23 cellular contexts compared by ENCODE assay signal in the genomic region with DNA sequence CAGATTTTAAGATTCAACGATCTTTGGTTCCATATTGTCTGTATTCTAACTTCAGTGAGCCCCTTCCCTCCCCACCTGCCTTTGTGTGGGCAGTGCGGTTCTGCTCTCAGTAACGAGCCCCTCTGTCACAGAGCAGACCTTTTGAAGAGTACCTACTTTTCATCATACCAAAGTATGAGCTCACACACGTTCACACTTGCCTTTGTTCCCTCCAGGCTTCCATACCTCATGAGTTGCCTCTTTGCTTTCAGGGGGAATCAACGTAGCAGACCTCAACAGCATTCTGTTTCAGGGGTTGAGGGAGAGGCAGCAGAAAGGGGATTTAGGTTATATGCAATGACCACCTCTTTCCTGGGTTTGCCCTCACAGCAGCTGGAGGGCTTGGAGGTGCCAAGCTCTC.
"Had no signal": no experiment of that assay in that cellular context is flagged by ENCODE, and none has a peak within 500 bp of the region (broad histone marks: within the 10 kb centered on the region; RNA-seq: fewer than 3 reads in every experiment).

No MANE protein-coding gene starts in this region.

- H3K4me3 ChIP-seq: adrenal gland, Peyer's patch, SJSA1 had no signal

- H3K27me3 ChIP-seq: adrenal gland, Peyer's patch, SJSA1 had no signal

- H3K9ac ChIP-seq: KMS-11 had no signal

- H3K27ac ChIP-seq: adrenal gland, KMS-11, Peyer's patch, RWPE1, SJSA1 had no signal

- H3K4me2 ChIP-seq: KMS-11 had no signal

- DNase-seq: activated CD4-positive, alpha-beta T cell treated with anti-CD3 and anti-CD28 coated beads for 4 hours; activated CD8-positive, alpha-beta memory T cell treated with anti-CD3 and anti-CD28 coated beads, Interleukin-2, amount 50 U/mL, for 4 hours; activated CD8-positive, alpha-beta T cell treated with anti-CD3 and anti-CD28 coated beads for 36 hours; activated gamma-delta T cell treated with Interleukin-2 at 50 U/mL for 16 hours; activated naive CD4-positive, alpha-beta T cell treated with anti-CD3 and anti-CD28 coated beads, Interleukin-2, amount 50 U/mL, for 16 hours; activated naive CD8-positive, alpha-beta T cell treated with anti-CD3 and anti-CD28 coated beads, Interleukin-2, amount 10 ng/mL, durations not matched to agents 7 days and 5 days; activated T-cell treated with anti-CD3 and anti-CD28 coated beads, Interleukin-2, amount 50 U/mL, for 72 hours; adrenal gland; anterior cingulate cortex; NCI-H1092; NCI-H1417; NCI-H1930; NCI-H345; NCI-H510A; NCI-H526 treated with DMSO at 0.1 percent for 48 hours; NK-92 treated with Interleukin-12 subunit alpha and Interleukin-12 subunit beta, amount 100 ng/mL, for 24 hours; OCI-M1; Peyer's patch; Right ventricle myocardium superior; SW 1271 had no signal

- H3K9me3 ChIP-seq: adrenal gland, Peyer's patch, SJSA1 had no signal

- H3K36me3 ChIP-seq: adrenal gland, Peyer's patch, SJSA1 had no signal

- H3K4me1 ChIP-seq: adrenal gland, Peyer's patch, SJSA1 had no signal
